ENCODE assay signal across 1 cellular context in genomic region chr6:4584801-4585200, GRCh38.
TF ChIP-seq lines count a peak whose summit lies in the region.

No MANE protein-coding gene starts in this region.

TF ChIP-seq in SK-N-SH, 30 proteins besides CTCF, POLR2A, EP300 and RAD21 (continued from another document):
- TF ChIP-seq EZH2phosphoT487 (IDR thresholded peaks at IDR 0.05; ENCODE audit: borderline replicate concordance, low read depth), result no peak
- no peak for TF ChIP-seq NFIC (IDR thresholded peaks at IDR 0.05; ENCODE audit: borderline replicate concordance)
- no peak for TF ChIP-seq SMC3 (IDR thresholded peaks at IDR 0.05; ENCODE audit: low read depth, low read length)
- TF ChIP-seq MXI1 (IDR thresholded peaks at IDR 0.05; ENCODE audit: low read depth, low read length), result no peak
- TF ChIP-seq FOSL2 (IDR thresholded peaks at IDR 0.05; ENCODE audit: borderline replicate concordance, low read depth), result no peak
- no peak for TF ChIP-seq ELF1 (IDR thresholded peaks at IDR 0.05)
- no peak for TF ChIP-seq TAF1 (IDR thresholded peaks at IDR 0.05; ENCODE audit: borderline replicate concordance, low read depth, low read length)
- no peak for TF ChIP-seq REST (IDR thresholded peaks at IDR 0.05; ENCODE audit: low read depth, low read length)
- TF ChIP-seq MAX (IDR thresholded peaks at IDR 0.05; ENCODE audit: low read depth), result no peak
- TF ChIP-seq NRF1 (IDR thresholded peaks at IDR 0.05; ENCODE audit: low read depth, low read length), result no peak
